In the genomic region with DNA sequence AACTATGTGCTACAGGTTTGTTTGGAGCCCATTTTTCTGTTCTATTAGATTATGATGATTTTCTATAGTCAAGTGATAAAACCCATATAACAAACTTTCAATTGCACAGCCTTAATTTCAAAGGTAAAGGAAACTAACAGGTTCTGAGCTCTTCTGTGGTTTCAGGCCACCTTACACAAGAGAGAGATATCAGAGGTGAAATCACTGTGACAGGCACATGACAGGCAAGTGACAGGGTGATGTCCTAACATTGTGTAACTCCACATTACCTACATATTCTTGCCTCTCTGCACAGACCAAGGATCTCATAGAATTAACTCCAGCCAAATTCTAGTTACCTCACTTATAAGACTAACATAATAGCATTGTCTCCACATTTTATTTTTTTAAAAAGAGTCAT, we compare ENCODE assay signal across 28 cellular contexts.
"Had no signal": no experiment of that assay in that cellular context is flagged by ENCODE, and none has a peak within 500 bp of the region (broad histone marks: within the 10 kb centered on the region; RNA-seq: fewer than 3 reads in every experiment).

No MANE protein-coding gene starts in this region.

- H3K36me3 ChIP-seq: stomach, suprapubic skin, thoracic aorta, thyroid gland, tibial artery, transverse colon, upper lobe of left lung, upper lobe of right lung, uterus, vagina had no signal

- H3K27ac ChIP-seq: stomach, suprapubic skin, testis, thoracic aorta, thyroid gland, tibial artery, tibial nerve, transverse colon, upper lobe of left lung, upper lobe of right lung, uterus, vagina had no signal

- H3K4me3 Mint-ChIP-seq: stimulated activated effector memory CD8-positive, alpha-beta T cell treated with anti-CD3 and anti-CD28 coated beads, Interleukin-12 subunit alpha, Interleukin-12 subunit beta, amount 100 ng/mL, for 72 hours; stimulated activated memory B cell treated with anti-CD40 and anti-IgM and Interleukin-4, amounts not matched to agents 10 μg/mL and 1 μg/mL and 100 μg/mL, for 72 hours; stimulated activated naive B cell treated with anti-CD40 and anti-IgM and Interleukin-4, amounts not matched to agents 10 μg/mL and 1 μg/mL and 100 μg/mL, for 72 hours; stimulated activated naive CD8-positive, alpha-beta T cell treated with anti-CD3 and anti-CD28 coated beads, Interleukin-15, amount 100 ng/mL, for 72 hours; stimulated activated naive CD8-positive, alpha-beta T cell treated with anti-CD3 and anti-CD28 coated beads, Interleukin-15, Interleukin-2, amounts not matched to agents 100 ng/mL and 50 ng/mL, for 24 hours; type B pancreatic cell had no signal

- H3K27me3 Mint-ChIP-seq: stimulated activated naive CD8-positive, alpha-beta T cell treated with anti-CD3 and anti-CD28 coated beads, Interleukin-15, amount 100 ng/mL, for 72 hours had no signal

- FAIRE-seq: urothelium cell line had no signal

- H3K4me1 Mint-ChIP-seq: stimulated activated effector memory CD8-positive, alpha-beta T cell treated with anti-CD3 and anti-CD28 coated beads, Interleukin-12 subunit alpha, Interleukin-12 subunit beta, amount 100 ng/mL, for 72 hours; stimulated activated memory B cell treated with anti-CD40 and anti-IgM and Interleukin-4, amounts not matched to agents 10 μg/mL and 1 μg/mL and 100 μg/mL, for 72 hours; stimulated activated naive B cell treated with anti-CD40 and anti-IgM and Interleukin-4, amounts not matched to agents 10 μg/mL and 1 μg/mL and 100 μg/mL, for 72 hours; stimulated activated naive CD8-positive, alpha-beta T cell treated with anti-CD3 and anti-CD28 coated beads, Interleukin-15, amount 100 ng/mL, for 72 hours had no signal

- H3K36me3 Mint-ChIP-seq: stimulated activated effector memory CD8-positive, alpha-beta T cell treated with anti-CD3 and anti-CD28 coated beads, Interleukin-12 subunit alpha, Interleukin-12 subunit beta, amount 100 ng/mL, for 72 hours; type B pancreatic cell had no signal

- H3K27ac Mint-ChIP-seq: stimulated activated effector memory CD8-positive, alpha-beta T cell treated with anti-CD3 and anti-CD28 coated beads, Interleukin-12 subunit alpha, Interleukin-12 subunit beta, amount 100 ng/mL, for 72 hours; stimulated activated memory B cell treated with anti-CD40 and anti-IgM and Interleukin-4, amounts not matched to agents 10 μg/mL and 1 μg/mL and 100 μg/mL, for 72 hours; stimulated activated naive B cell treated with anti-CD40 and anti-IgM and Interleukin-4, amounts not matched to agents 10 μg/mL and 1 μg/mL and 100 μg/mL, for 72 hours; stimulated activated naive CD8-positive, alpha-beta T cell treated with anti-CD3 and anti-CD28 coated beads, Interleukin-15, amount 100 ng/mL, for 72 hours; stimulated activated naive CD8-positive, alpha-beta T cell treated with anti-CD3 and anti-CD28 coated beads, Interleukin-15, Interleukin-2, amounts not matched to agents 100 ng/mL and 50 ng/mL, for 24 hours; type B pancreatic cell had no signal

- H3K9me3 Mint-ChIP-seq: type B pancreatic cell had no signal

- DNase-seq: stimulated activated CD4-positive, alpha-beta T cell treated with anti-CD3 and anti-CD28 coated beads, Interleukin-2, amount 100 ng/mL, for 48 hours; stimulated activated CD4-positive, alpha-beta T cell treated with anti-CD3 and anti-CD28 coated beads, Interleukin-4, amount 100 ng/mL, for 1 hour; stimulated activated CD4-positive, alpha-beta T cell treated with anti-CD3 and anti-CD28 coated beads, Interleukin-4, amount 100 ng/mL, for 24 hours; stimulated activated CD4-positive, alpha-beta T cell treated with anti-CD3 and anti-CD28 coated beads, Interleukin-4, amount 100 ng/mL, for 4 hours; stimulated activated CD8-positive, alpha-beta memory T cell treated with anti-CD3 and anti-CD28 coated beads, Interleukin-4, amount 100 ng/mL, for 48 hours; stimulated activated naive B cell treated with anti-CD40 and anti-IgM and Interleukin-4, amounts not matched to agents 10 μg/mL and 1 μg/mL and 100 μg/mL, for 72 hours; stimulated activated naive CD4-positive, alpha-beta T cell; stimulated activated naive CD4-positive, alpha-beta T cell treated with Interleukin-2 at 50 U/mL for 16 hours; stimulated activated naive CD8-positive, alpha-beta T cell treated with anti-CD3 and anti-CD28 coated beads, Interleukin-15, amount 100 ng/mL, for 72 hours; stimulated activated naive CD8-positive, alpha-beta T cell treated with anti-CD3 and anti-CD28 coated beads, Interleukin-15, Interleukin-2, amounts not matched to agents 100 U/mL and 50 U/mL, for 24 hours; stomach; substantia nigra; testis; thyroid gland; tibial artery; transverse colon; upper lobe of left lung; upper lobe of right lung; uterus had no signal

- ATAC-seq: stimulated activated effector memory CD8-positive, alpha-beta T cell treated with anti-CD3 and anti-CD28 coated beads, Interleukin-12 subunit alpha, Interleukin-12 subunit beta, amount 100 ng/mL, for 72 hours; stimulated activated memory B cell treated with anti-CD40 and anti-IgM and Interleukin-4, amounts not matched to agents 10 μg/mL and 1 μg/mL and 100 μg/mL, for 72 hours; stimulated activated naive B cell treated with anti-CD40 and anti-IgM and Interleukin-4, amounts not matched to agents 10 μg/mL and 1 μg/mL and 100 μg/mL, for 72 hours; stimulated activated naive CD8-positive, alpha-beta T cell treated with anti-CD3 and anti-CD28 coated beads, Interleukin-15, amount 100 ng/mL, for 72 hours; stimulated activated naive CD8-positive, alpha-beta T cell treated with anti-CD3 and anti-CD28 coated beads, Interleukin-15, Interleukin-2, amounts not matched to agents 100 U/mL and 50 U/mL, for 24 hours; upper lobe of right lung had no signal

- H3K27me3 ChIP-seq: stomach, suprapubic skin, testis, thyroid gland, tibial artery, tibial nerve, transverse colon, upper lobe of left lung, upper lobe of right lung, uterus, vagina had no signal

- H3K4me1 ChIP-seq: stomach, suprapubic skin, testis, tibial nerve, transverse colon, upper lobe of left lung, upper lobe of right lung, uterus, vagina had no signal

- H3K4me3 ChIP-seq: stomach, suprapubic skin, testis, thoracic aorta, thyroid gland, tibial artery, tibial nerve, transverse colon, upper lobe of left lung, upper lobe of right lung, uterus, vagina had no signal

- H3K9me3 ChIP-seq: suprapubic skin, testis, thyroid gland, tibial artery, transverse colon, upper lobe of right lung, vagina had no signal
